Comparison of ENCODE assay signal across 28 cellular contexts in the genomic region with DNA sequence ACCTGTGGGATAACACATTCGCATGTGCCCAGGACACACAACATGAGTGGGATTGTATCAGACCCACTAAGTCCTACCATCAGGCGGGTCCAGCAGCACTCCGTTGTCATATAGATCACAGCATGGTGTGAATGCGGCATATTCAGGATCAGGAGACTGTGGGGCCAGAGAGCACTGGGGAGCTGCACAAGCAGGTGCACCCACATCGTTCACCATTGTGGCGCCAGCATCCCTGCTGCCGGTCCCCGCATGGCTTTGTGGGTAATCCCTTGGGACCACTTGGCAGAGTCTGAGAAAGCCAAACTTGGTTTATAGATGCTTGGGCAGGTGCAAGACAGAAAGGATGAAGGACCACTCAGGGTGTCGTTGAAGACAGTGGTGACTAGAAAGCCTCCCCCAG.
A peak's percentile ranks its signal among the peaks of the same experiment; 100 is the strongest.
DNase-seq lines count a peak whose midpoint lies in the region; ATAC-seq and TF ChIP-seq lines count a peak whose summit lies in the region.
"Had no signal": no experiment of that assay in that cellular context is flagged by ENCODE, and none has a peak within 500 bp of the region (broad histone marks: within the 10 kb centered on the region; RNA-seq: fewer than 3 reads in every experiment).

No MANE protein-coding gene starts in this region.

- 89% methylated on average over 7 of the region's 9 CpGs for WGBS in esophagus muscularis mucosa
- 92 to 95% (median 94%) methylated on average over 9 of the region's 9 CpGs for WGBS in ovary, 3 donors

- H3K4me3 ChIP-seq in esophagus muscularis mucosa (no peak overlapping the region), ovary (no peak overlapping the region)
- H3K4me3 ChIP-seq: BLaER1, GM12878, HAP-1, MG63, SK-N-MC had no signal

- no peak overlapping the region for H3K27ac ChIP-seq in esophagus muscularis mucosa (replicated peaks in 1 of 4)
- H3K27ac ChIP-seq in ovary = no peak overlapping the region
- H3K27ac ChIP-seq: BLaER1, SK-N-MC had no signal

- TF ChIP-seq POLR2A in esophagus muscularis mucosa (IDR thresholded peaks at IDR 0.05; ENCODE audit: low read depth) (no peak), ovary (IDR thresholded peaks at IDR 0.05) (no peak)

- intact Hi-C loops in esophagus muscularis mucosa (cut with DNase I) (no loop called here), ovary (cut with DNase I) (no loop called here)

- H3K4me1 ChIP-seq in esophagus muscularis mucosa = no peaks in the 10 kb centered on the region
- no peaks in the 10 kb centered on the region for H3K4me1 ChIP-seq in ovary (ENCODE audit: insufficient read depth)
- H3K4me1 ChIP-seq: BLaER1, HAP-1 had no signal

- no peaks in the 10 kb centered on the region for H3K36me3 ChIP-seq in esophagus muscularis mucosa
- no peaks in the 10 kb centered on the region for H3K36me3 ChIP-seq in ovary
- H3K36me3 ChIP-seq: BLaER1, HAP-1, MG63 had no signal

- H3K27me3 ChIP-seq in esophagus muscularis mucosa (peaks cover 0 to 8% (median 0%) of the 10 kb centered on the region in 4 donors), ovary (no peaks in the 10 kb centered on the region)
- H3K27me3 ChIP-seq: BLaER1, MG63 had no signal

- DNase-seq in NCI-H524 (lab: John Stamatoyannopoulos, UW) (peak; percentile 29 to 41), NCI-H524 treated with DMSO at 0.1 percent for 48 hours (lab: John Stamatoyannopoulos, UW) (no peak), NCI-H187 (lab: John Stamatoyannopoulos, UW) (peak; percentile 50 to 79), esophagus muscularis mucosa (ENCODE audit: extremely low spot score) (peak; percentile 82), ovary (no peak), GM13976 (ENCODE audit: low spot score) (no peak)
- DNase-seq: 8988T; ACHN; CD4-positive, CD25-positive, alpha-beta regulatory T cell; EL; GDM1; GOT3; HFFc6; IMR-90; KG1; MG63; NCI-H1417 treated with DMSO at 0.1 percent for 48 hours; NCI-H1694 treated with DMSO at 0.1 percent for 48 hours; NCI-H2171; NCI-H345; NCI-H510A treated with DMSO at 0.1 percent for 48 hours; NCI-H774; SIG-M5 had no signal

- no peak for TF ChIP-seq EP300 in esophagus muscularis mucosa (IDR thresholded peaks at IDR 0.05)
- no peak for TF ChIP-seq EP300 in ovary (IDR thresholded peaks at IDR 0.05)

- no peak for ATAC-seq in GM18520 (IDR thresholded peaks at IDR 0.05; ENCODE audit: unreplicated experiment)
- ATAC-seq: GM12878 had no signal

- H3K9me3 ChIP-seq in esophagus muscularis mucosa (no peaks in the 10 kb centered on the region), ovary (peaks cover 0 to 4% of the 10 kb centered on the region in 2 donors)
- H3K9me3 ChIP-seq: BLaER1, HAP-1, MG63 had no signal

- TF ChIP-seq CTCF in esophagus muscularis mucosa (IDR thresholded peaks at IDR 0.05) = no peak
- no peak for TF ChIP-seq CTCF in ovary (IDR thresholded peaks at IDR 0.05)
- TF ChIP-seq CTCF in GM13976 (IDR thresholded peaks at IDR 0.05; ENCODE audit: borderline replicate concordance, control extremely low read depth, extremely low read depth, insufficient read depth, missing control alignments) = no peak

- in situ Hi-C loops in GM13976 (cut with MboI; ENCODE audit: low sequenced_read_pairs, unreplicated experiment) = no loop called here

Comparison
In these comparisons a context has a peak if more than half of its experiments do, and no peak if none do; other contexts are left out.
1. DNase-seq: peak in NCI-H524 (2 of 2), NCI-H187 (2 of 2) and esophagus muscularis mucosa (single experiment); none in NCI-H524 treated with DMSO at 0.1 percent for 48 hours (single experiment), ovary (0 of 5) and GM13976 (single experiment).